ENCODE assay signal across 11 cellular contexts in the genomic region with DNA sequence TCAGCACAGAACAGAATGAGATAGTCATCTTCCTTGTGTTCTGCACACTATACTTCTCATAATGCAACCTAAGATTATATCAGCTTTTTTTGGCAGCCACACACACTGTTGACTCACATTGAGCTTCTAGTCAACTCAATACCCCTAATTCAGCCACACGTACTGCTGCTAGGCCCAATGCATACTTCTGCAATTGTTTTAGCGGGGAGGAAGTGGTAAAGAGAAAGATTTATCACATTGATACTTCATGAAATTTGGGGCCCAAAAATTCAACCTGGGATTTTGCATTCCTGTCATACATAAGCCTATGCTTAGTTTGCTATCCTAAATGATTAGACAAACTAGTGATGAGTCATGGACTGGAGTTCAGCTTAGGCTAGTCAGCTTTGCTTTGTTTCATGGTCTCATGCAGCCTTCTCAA. TPM values are rescaled to one million over a fixed set of nuclear protein-coding genes. Genes with fewer than 3 reads are reported as not detected.
A peak's percentile ranks its signal among the peaks of the same experiment; 100 is the strongest.
DNase-seq lines count a peak whose midpoint lies in the region; ATAC-seq and TF ChIP-seq lines count a peak whose summit lies in the region.
"Had no signal": no experiment of that assay in that cellular context is flagged by ENCODE, and none has a peak within 500 bp of the region (broad histone marks: within the 10 kb centered on the region; RNA-seq: fewer than 3 reads in every experiment).

No MANE protein-coding gene starts in this region.

- no peak overlapping the region for H3K4me3 ChIP-seq in HFF-Myc (replicated peaks; ENCODE audit: low read depth, low read length)
- H3K4me3 ChIP-seq: GM23338, lung had no signal

- H3K4me3 Mint-ChIP-seq in CD14-positive monocyte (no peak overlapping the region), activated B cell treated with CpG ODN at 0.5 μM for 24 hours (no peak overlapping the region)
- H3K4me3 Mint-ChIP-seq: GM23338 had no signal

- POLR2A ChIA-PET in activated B cell treated with CpG ODN at 0.5 μM for 24 hours (lab: Charles Lee): interaction anchor here (0.5 kb wide), 1 partner anchor 66 kb away, joined by 9 read pairs; no protein-coding TSS in a partner anchor

- intact Hi-C loops in CD14-positive monocyte (cut with micrococcal nuclease) (no loop called here), activated B cell treated with CpG ODN at 0.5 μM for 24 hours (cut with micrococcal nuclease) (no loop called here)

- H3K27ac Mint-ChIP-seq in CD14-positive monocyte: peak overlapping the region in 6 of 7 donors; percentile 62 to 93 (median 73)
- H3K27ac Mint-ChIP-seq in activated B cell treated with CpG ODN at 0.5 μM for 24 hours: peak overlapping the region; percentile 9
- H3K27ac Mint-ChIP-seq: GM23338 had no signal

- H3K27me3 Mint-ChIP-seq in CD14-positive monocyte (ENCODE audit: low read depth in 3 of 3) (peaks cover under 1 to 3% (median 1%) of the 10 kb centered on the region in 3 donors), activated B cell treated with CpG ODN at 0.5 μM for 24 hours (peaks cover 2% of the 10 kb centered on the region)

- DNase-seq in CD14-positive monocyte (ENCODE audit: low spot score) (peak; percentile 55), HFF-Myc (ENCODE audit: extremely low read depth, low read depth) (peak; percentile 52), activated B cell treated with CpG ODN at 0.5 μM for 24 hours (no peak), glomerular visceral epithelial cell (ENCODE audit: extremely low spot score) (peak; percentile 40), activated gamma-delta T cell treated with Interleukin-2 at 50 U/mL for 16 hours (no peak)

- H3K4me1 Mint-ChIP-seq in CD14-positive monocyte: peaks cover 50% of the 10 kb centered on the region
- H3K4me1 Mint-ChIP-seq in activated B cell treated with CpG ODN at 0.5 μM for 24 hours: peaks cover 8% of the 10 kb centered on the region

- H3K36me3 Mint-ChIP-seq in CD14-positive monocyte (peaks cover 0 to 3% of the 10 kb centered on the region in 2 donors), activated B cell treated with CpG ODN at 0.5 μM for 24 hours (ENCODE audit: low read depth) (no peaks in the 10 kb centered on the region)

- H3K9me3 Mint-ChIP-seq in CD14-positive monocyte (peaks cover 0 to 2% (median 0%) of the 10 kb centered on the region in 7 donors), activated B cell treated with CpG ODN at 0.5 μM for 24 hours (no peaks in the 10 kb centered on the region)
- H3K9me3 Mint-ChIP-seq: GM23338 had no signal

- ATAC-seq in activated B cell treated with CpG ODN at 0.5 μM for 24 hours (ENCODE audit: low read depth) (no peak), GM21529 (IDR thresholded peaks at IDR 0.05; ENCODE audit: unreplicated experiment) (no peak), GM18520 (IDR thresholded peaks at IDR 0.05; ENCODE audit: unreplicated experiment) (no peak), GM21528 (IDR thresholded peaks at IDR 0.05; ENCODE audit: low FRiP score, unreplicated experiment) (no peak)
- ATAC-seq: GM23338 had no signal

- no peak for TF ChIP-seq CTCF in CD14-positive monocyte (IDR thresholded peaks at IDR 0.05)
- TF ChIP-seq CTCF in HFF-Myc (IDR thresholded peaks at IDR 0.05; ENCODE audit: low read depth, low read length, missing control alignments): no peak
- no peak for TF ChIP-seq CTCF in activated B cell treated with CpG ODN at 0.5 μM for 24 hours (IDR thresholded peaks at IDR 0.05)

- CTCF ChIA-PET in activated B cell treated with CpG ODN at 0.5 μM for 24 hours (lab: Charles Lee): interaction anchor here (0.8 to 4.6 kb wide), 4 partner anchors 36 to 65 kb away, joined by 3 to 29 read pairs (median 4); no protein-coding TSS in a partner anchor

RNA-seq across cellular contexts. Expression of gene UPB1, which starts 8.6 kb away (rescaled TPM):
- polyA plus RNA-seq in CD14-positive monocyte: under 1 TPM in 1 of 2 donors, not detected in 1; 0.17 TPM
- 1.1 and 1.3 TPM in 2 replicates for total RNA-seq in activated B cell treated with CpG ODN at 0.5 μM for 24 hours
- total RNA-seq: dermis microvascular lymphatic vessel endothelial cell, GM23338 had no signal

RNA-seq across cellular contexts. Expression of gene ADORA2A, which starts 59.1 kb away (rescaled TPM):
- 1 to 10 TPM; 5.8 to 6.5 TPM for polyA plus RNA-seq in CD14-positive monocyte
- total RNA-seq in activated B cell treated with CpG ODN at 0.5 μM for 24 hours: 35.7 and 35.8 TPM in 2 replicates

Comparison
In these comparisons a context has a peak if more than half of its experiments do, and no peak if none do; other contexts are left out.
1. DNase-seq: peak in CD14-positive monocyte (single experiment), HFF-Myc (single experiment) and glomerular visceral epithelial cell (single experiment); none in activated B cell treated with CpG ODN at 0.5 μM for 24 hours (single experiment) and activated gamma-delta T cell treated with Interleukin-2 at 50 U/mL for 16 hours (single experiment).